ENCODE assay signal across 1 cellular context in genomic region chr2:159797468-159798375, GRCh38.
TF ChIP-seq lines count a peak whose summit lies in the region.

TSS of gene CD302 (minus strand) at chr2:159798208. CDS start at chr2:159798198, 10 bp downstream.

TF ChIP-seq in HepG2, 621 proteins besides CTCF, POLR2A, EP300 and RAD21 (continued from another document and continues in another):
- TF ChIP-seq ZBED4 (CRISPR knock-in tag; IDR thresholded peaks at IDR 0.05; ENCODE audit: borderline replicate concordance) = peak; percentile 65; the same call in 1 of the 2 replicates
- TF ChIP-seq HMGA1 (CRISPR knock-in tag; conservative IDR thresholded peaks at IDR 0.05) = no peak
- TF ChIP-seq SNAPC2 (CRISPR knock-in tag; IDR thresholded peaks at IDR 0.05) = no peak; the same call in 1 of the 2 replicates
- no peak for TF ChIP-seq SSRP1 (CRISPR knock-in tag; IDR thresholded peaks at IDR 0.05)
- TF ChIP-seq DDIT3 (CRISPR knock-in tag; IDR thresholded peaks at IDR 0.05) = no peak
- TF ChIP-seq MYNN (CRISPR knock-in tag; IDR thresholded peaks at IDR 0.05; ENCODE audit: low read depth) = 0 out of 2 replicates have a peak, but pooled peaks have one; percentile 22
- TF ChIP-seq ZSCAN25 (CRISPR knock-in tag; IDR thresholded peaks at IDR 0.05) = peak; percentile 33
- no peak for TF ChIP-seq ZNF326 (CRISPR knock-in tag; IDR thresholded peaks at IDR 0.05; ENCODE audit: borderline replicate concordance)
- TF ChIP-seq, protein P1, sequence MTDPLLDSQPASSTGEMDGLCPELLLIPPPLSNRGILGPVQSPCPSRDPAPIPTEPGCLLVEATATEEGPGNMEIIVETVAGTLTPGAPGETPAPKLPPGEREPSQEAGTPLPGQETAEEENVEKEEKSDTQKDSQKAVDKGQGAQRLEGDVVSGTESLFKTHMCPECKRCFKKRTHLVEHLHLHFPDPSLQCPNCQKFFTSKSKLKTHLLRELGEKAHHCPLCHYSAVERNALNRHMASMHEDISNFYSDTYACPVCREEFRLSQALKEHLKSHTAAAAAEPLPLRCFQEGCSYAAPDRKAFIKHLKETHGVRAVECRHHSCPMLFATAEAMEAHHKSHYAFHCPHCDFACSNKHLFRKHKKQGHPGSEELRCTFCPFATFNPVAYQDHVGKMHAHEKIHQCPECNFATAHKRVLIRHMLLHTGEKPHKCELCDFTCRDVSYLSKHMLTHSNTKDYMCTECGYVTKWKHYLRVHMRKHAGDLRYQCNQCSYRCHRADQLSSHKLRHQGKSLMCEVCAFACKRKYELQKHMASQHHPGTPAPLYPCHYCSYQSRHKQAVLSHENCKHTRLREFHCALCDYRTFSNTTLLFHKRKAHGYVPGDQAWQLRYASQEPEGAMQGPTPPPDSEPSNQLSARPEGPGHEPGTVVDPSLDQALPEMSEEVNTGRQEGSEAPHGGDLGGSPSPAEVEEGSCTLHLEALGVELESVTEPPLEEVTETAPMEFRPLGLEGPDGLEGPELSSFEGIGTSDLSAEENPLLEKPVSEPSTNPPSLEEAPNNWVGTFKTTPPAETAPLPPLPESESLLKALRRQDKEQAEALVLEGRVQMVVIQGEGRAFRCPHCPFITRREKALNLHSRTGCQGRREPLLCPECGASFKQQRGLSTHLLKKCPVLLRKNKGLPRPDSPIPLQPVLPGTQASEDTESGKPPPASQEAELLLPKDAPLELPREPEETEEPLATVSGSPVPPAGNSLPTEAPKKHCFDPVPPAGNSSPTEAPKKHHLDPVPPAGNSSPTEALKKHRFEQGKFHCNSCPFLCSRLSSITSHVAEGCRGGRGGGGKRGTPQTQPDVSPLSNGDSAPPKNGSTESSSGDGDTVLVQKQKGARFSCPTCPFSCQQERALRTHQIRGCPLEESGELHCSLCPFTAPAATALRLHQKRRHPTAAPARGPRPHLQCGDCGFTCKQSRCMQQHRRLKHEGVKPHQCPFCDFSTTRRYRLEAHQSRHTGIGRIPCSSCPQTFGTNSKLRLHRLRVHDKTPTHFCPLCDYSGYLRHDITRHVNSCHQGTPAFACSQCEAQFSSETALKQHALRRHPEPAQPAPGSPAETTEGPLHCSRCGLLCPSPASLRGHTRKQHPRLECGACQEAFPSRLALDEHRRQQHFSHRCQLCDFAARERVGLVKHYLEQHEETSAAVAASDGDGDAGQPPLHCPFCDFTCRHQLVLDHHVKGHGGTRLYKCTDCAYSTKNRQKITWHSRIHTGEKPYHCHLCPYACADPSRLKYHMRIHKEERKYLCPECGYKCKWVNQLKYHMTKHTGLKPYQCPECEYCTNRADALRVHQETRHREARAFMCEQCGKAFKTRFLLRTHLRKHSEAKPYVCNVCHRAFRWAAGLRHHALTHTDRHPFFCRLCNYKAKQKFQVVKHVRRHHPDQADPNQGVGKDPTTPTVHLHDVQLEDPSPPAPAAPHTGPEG (CRISPR knock-in tag; IDR thresholded peaks at IDR 0.05) = peak; percentile 94
- TF ChIP-seq ZNF749 (CRISPR knock-in tag; IDR thresholded peaks at IDR 0.05; ENCODE audit: borderline replicate concordance) = peak; percentile 93
- TF ChIP-seq POLR2AphosphoS2 (IDR thresholded peaks at IDR 0.05; ENCODE audit: low read depth, low read length) = no peak
- TF ChIP-seq, protein P2, sequence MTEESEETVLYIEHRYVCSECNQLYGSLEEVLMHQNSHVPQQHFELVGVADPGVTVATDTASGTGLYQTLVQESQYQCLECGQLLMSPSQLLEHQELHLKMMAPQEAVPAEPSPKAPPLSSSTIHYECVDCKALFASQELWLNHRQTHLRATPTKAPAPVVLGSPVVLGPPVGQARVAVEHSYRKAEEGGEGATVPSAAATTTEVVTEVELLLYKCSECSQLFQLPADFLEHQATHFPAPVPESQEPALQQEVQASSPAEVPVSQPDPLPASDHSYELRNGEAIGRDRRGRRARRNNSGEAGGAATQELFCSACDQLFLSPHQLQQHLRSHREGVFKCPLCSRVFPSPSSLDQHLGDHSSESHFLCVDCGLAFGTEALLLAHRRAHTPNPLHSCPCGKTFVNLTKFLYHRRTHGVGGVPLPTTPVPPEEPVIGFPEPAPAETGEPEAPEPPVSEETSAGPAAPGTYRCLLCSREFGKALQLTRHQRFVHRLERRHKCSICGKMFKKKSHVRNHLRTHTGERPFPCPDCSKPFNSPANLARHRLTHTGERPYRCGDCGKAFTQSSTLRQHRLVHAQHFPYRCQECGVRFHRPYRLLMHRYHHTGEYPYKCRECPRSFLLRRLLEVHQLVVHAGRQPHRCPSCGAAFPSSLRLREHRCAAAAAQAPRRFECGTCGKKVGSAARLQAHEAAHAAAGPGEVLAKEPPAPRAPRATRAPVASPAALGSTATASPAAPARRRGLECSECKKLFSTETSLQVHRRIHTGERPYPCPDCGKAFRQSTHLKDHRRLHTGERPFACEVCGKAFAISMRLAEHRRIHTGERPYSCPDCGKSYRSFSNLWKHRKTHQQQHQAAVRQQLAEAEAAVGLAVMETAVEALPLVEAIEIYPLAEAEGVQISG (CRISPR knock-in tag; IDR thresholded peaks at IDR 0.05) = peak; percentile 80
- no peak for TF ChIP-seq KAT2B (IDR thresholded peaks at IDR 0.05; ENCODE audit: borderline replicate concordance, low read depth, low read length)
- no peak for TF ChIP-seq TRIM22 (IDR thresholded peaks at IDR 0.05)
- TF ChIP-seq FOXA3 (CRISPR knock-in tag; IDR thresholded peaks at IDR 0.05) = peak; percentile 77
- TF ChIP-seq ZNF567 (CRISPR knock-in tag; IDR thresholded peaks at IDR 0.05; ENCODE audit: borderline replicate concordance) = 0 out of 2 replicates have a peak, but pooled peaks have one; percentile 51
- TF ChIP-seq, protein P3, sequence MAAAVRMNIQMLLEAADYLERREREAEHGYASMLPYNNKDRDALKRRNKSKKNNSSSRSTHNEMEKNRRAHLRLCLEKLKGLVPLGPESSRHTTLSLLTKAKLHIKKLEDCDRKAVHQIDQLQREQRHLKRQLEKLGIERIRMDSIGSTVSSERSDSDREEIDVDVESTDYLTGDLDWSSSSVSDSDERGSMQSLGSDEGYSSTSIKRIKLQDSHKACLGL (CRISPR knock-in tag; IDR thresholded peaks at IDR 0.05) = peak; percentile 96
- peak; percentile 82 for TF ChIP-seq PRDM15 (CRISPR knock-in tag; IDR thresholded peaks at IDR 0.05)
- TF ChIP-seq, protein P4, sequence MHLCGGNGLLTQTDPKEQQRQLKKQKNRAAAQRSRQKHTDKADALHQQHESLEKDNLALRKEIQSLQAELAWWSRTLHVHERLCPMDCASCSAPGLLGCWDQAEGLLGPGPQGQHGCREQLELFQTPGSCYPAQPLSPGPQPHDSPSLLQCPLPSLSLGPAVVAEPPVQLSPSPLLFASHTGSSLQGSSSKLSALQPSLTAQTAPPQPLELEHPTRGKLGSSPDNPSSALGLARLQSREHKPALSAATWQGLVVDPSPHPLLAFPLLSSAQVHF (CRISPR knock-in tag; IDR thresholded peaks at IDR 0.05) = peak; percentile 99
- TF ChIP-seq ZNF496 (CRISPR knock-in tag; IDR thresholded peaks at IDR 0.05; ENCODE audit: insufficient replicate concordance) = no peak
- TF ChIP-seq ZFP62 (CRISPR knock-in tag; IDR thresholded peaks at IDR 0.05) = no peak
- TF ChIP-seq ZNF547 (CRISPR knock-in tag; IDR thresholded peaks at IDR 0.05) = peak; percentile 99
- TF ChIP-seq TARDBP (CRISPR knock-in tag; IDR thresholded peaks at IDR 0.05) = no peak; the same call in 1 of the 2 replicates
- no peak for TF ChIP-seq TCF12 (IDR thresholded peaks at IDR 0.05)
- peak; percentile 87 for TF ChIP-seq TCF12 (CRISPR knock-in tag; IDR thresholded peaks at IDR 0.05)
- no peak; the same call in 1 of the 2 replicates for TF ChIP-seq ZSCAN9 (CRISPR knock-in tag; IDR thresholded peaks at IDR 0.05; ENCODE audit: borderline replicate concordance)
- TF ChIP-seq ZNF629 (CRISPR knock-in tag; conservative IDR thresholded peaks at IDR 0.05) = peak; percentile 58
- peak; percentile 94 for TF ChIP-seq FOXC1 (CRISPR knock-in tag; IDR thresholded peaks at IDR 0.05; ENCODE audit: borderline replicate concordance)
- 0 out of 2 replicates have a peak, but pooled peaks have one; percentile 41 for TF ChIP-seq ZNF619 (CRISPR knock-in tag; IDR thresholded peaks at IDR 0.05)
- TF ChIP-seq, protein P5, sequence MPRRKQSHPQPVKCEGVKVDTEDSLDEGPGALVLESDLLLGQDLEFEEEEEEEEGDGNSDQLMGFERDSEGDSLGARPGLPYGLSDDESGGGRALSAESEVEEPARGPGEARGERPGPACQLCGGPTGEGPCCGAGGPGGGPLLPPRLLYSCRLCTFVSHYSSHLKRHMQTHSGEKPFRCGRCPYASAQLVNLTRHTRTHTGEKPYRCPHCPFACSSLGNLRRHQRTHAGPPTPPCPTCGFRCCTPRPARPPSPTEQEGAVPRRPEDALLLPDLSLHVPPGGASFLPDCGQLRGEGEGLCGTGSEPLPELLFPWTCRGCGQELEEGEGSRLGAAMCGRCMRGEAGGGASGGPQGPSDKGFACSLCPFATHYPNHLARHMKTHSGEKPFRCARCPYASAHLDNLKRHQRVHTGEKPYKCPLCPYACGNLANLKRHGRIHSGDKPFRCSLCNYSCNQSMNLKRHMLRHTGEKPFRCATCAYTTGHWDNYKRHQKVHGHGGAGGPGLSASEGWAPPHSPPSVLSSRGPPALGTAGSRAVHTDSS (CRISPR knock-in tag; conservative IDR thresholded peaks at IDR 0.05) = no peak
- peak; percentile 61; the same call in 1 of the 2 replicates for TF ChIP-seq YEATS2 (CRISPR knock-in tag; IDR thresholded peaks at IDR 0.05; ENCODE audit: borderline replicate concordance)
- peak; percentile 80; the same call in 1 of the 2 replicates for TF ChIP-seq ZNF431 (CRISPR knock-in tag; IDR thresholded peaks at IDR 0.05; ENCODE audit: borderline replicate concordance, low read depth)
- TF ChIP-seq ZNF460 (CRISPR knock-in tag; IDR thresholded peaks at IDR 0.05; ENCODE audit: borderline replicate concordance) = no peak; the same call in 1 of the 2 replicates
- TF ChIP-seq ZNF773 (CRISPR knock-in tag; IDR thresholded peaks at IDR 0.05; ENCODE audit: borderline replicate concordance) = no peak; the same call in 1 of the 2 replicates
- TF ChIP-seq PBX3 (CRISPR knock-in tag; IDR thresholded peaks at IDR 0.05; ENCODE audit: borderline replicate concordance) = 0 out of 2 replicates have a peak, but pooled peaks have one; percentile 43
